Comparison of ENCODE assay signal across 19 cellular contexts in the genomic region with DNA sequence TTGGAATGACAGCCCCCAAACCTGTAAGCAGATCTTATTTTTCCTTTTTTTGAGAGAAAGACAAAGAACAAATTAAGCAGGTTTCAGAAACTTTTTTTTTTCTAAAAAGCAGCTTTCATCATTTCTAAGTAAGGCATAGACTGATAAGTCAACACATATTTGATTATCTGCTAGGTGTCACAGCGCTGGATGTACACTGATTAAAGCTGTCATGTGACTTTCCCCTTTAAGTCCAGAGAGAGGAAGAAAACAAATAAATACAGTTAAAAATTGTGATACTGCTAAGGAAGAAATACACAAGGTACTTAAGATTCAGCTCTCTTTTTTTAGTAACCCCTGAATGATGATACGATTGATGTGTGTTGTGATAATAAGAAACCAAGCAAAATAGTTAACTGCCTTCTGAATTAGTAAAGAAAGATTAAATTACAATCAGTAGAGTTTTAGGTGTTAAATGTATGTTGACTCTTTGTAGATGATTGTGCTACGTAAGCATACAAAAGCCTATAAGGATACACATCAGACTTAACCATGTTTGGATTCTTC.
"Had no signal": no experiment of that assay in that cellular context is flagged by ENCODE, and none has a peak within 500 bp of the region (broad histone marks: within the 10 kb centered on the region; RNA-seq: fewer than 3 reads in every experiment).

No MANE protein-coding gene starts in this region.

- H3K4me1 ChIP-seq: colonic mucosa had no signal

- H3K4me3 ChIP-seq: colonic mucosa, neural progenitor cell, sigmoid colon, smooth muscle cell, thoracic aorta, upper lobe of left lung had no signal

- H2AFZ ChIP-seq: neural progenitor cell had no signal

- H3K36me3 ChIP-seq: colonic mucosa, neural progenitor cell, sigmoid colon, thoracic aorta, upper lobe of left lung had no signal

- H3K9ac ChIP-seq: neural progenitor cell had no signal

- H3K9me3 ChIP-seq: colonic mucosa, sigmoid colon, thoracic aorta, upper lobe of left lung had no signal

- DNase-seq: activated gamma-delta T cell treated with Interleukin-2 at 50 U/mL for 16 hours; activated T-cell treated with anti-CD3 and anti-CD28 coated beads, Interleukin-2, amount 50 U/mL, for 1 hour; anterior cingulate cortex; colonic mucosa; foreskin fibroblast; left colon; mesenchymal stem cell; sigmoid colon; stimulated activated CD4-positive, alpha-beta T cell treated with anti-CD3 and anti-CD28 coated beads, Interleukin-15, amount 100 ng/mL, for 24 hours; stimulated activated CD4-positive, alpha-beta T cell treated with anti-CD3 and anti-CD28 coated beads, Interleukin-2, amount 100 ng/mL, for 48 hours; stimulated activated CD8-positive, alpha-beta memory T cell treated with anti-CD3 and anti-CD28 coated beads, Interleukin-4, amount 100 ng/mL, for 48 hours; stimulated activated naive B cell treated with anti-CD40 and anti-IgM and Interleukin-4, amounts not matched to agents 10 μg/mL and 1 μg/mL and 100 μg/mL, for 72 hours; upper lobe of left lung had no signal

- H3K27ac ChIP-seq: colonic mucosa, neural progenitor cell, sigmoid colon, thoracic aorta, upper lobe of left lung had no signal

- ATAC-seq: left colon; stimulated activated naive B cell treated with anti-CD40 and anti-IgM and Interleukin-4, amounts not matched to agents 10 μg/mL and 1 μg/mL and 100 μg/mL, for 72 hours; WTC11 had no signal

- H3K27me3 ChIP-seq: colonic mucosa, sigmoid colon, upper lobe of left lung had no signal

- FAIRE-seq: bronchial epithelial cell, keratinocyte had no signal

- H3K4me2 ChIP-seq: smooth muscle cell had no signal
